8 cellular contexts compared by ENCODE assay signal in genomic region chr22:38298312-38299000, GRCh38. TPM values are rescaled to one million over a fixed set of nuclear protein-coding genes. Genes with fewer than 3 reads are reported as not detected.
DNase-seq lines count a peak whose midpoint lies in the region; ATAC-seq, FAIRE-seq and TF ChIP-seq lines count a peak whose summit lies in the region.

No MANE protein-coding gene starts in this region.

- peaks cover 5% of the 10 kb centered on the region; the same call in 1 of the 2 replicates for H4K20me1 ChIP-seq in HepG2 (ENCODE audit: insufficient read depth, low read length)

- BruUV-seq in HepG2 (replicated peaks; lab: Mats Ljungman, UMichigan), result no TSS peak

- H3K27ac ChIP-seq in HepG2 (ENCODE audit: extremely low read length, insufficient read depth, low read length), result no peak overlapping the region

- no peak overlapping the region for H2AFZ ChIP-seq in HepG2 (ENCODE audit: low read length)

- H3K27me3 Mint-ChIP-seq in activated naive CD4-positive, alpha-beta T cell treated with anti-CD3 and anti-CD28 coated beads, Interleukin-2, amount 10 ng/mL, durations not matched to agents 7 days and 5 days, result no peaks in the 10 kb centered on the region

- H3K36me3 ChIP-seq in HepG2 (replicated peaks in 1 of 2; ENCODE audit: control insufficient read depth in 1 of 2, insufficient read depth in 2 of 2, low read length in 2 of 2), result peaks cover 57 to 82% of the 10 kb centered on the region in 2 experiments

- no peak overlapping the region for H3K4me3 Mint-ChIP-seq in activated naive CD4-positive, alpha-beta T cell treated with anti-CD3 and anti-CD28 coated beads, Interleukin-2, amount 10 ng/mL, durations not matched to agents 7 days and 5 days

- no peak overlapping the region for H3K4me3 ChIP-seq in HepG2 (replicated peaks in 1 of 3; ENCODE audit: insufficient read depth in 1 of 3, low read depth in 2 of 3, low read length in 3 of 3)

- peak; percentile 76 for ATAC-seq in HepG2
- ATAC-seq in HG03045 (IDR thresholded peaks at IDR 0.05; ENCODE audit: unreplicated experiment), result no peak
- ATAC-seq in GM21528 (IDR thresholded peaks at IDR 0.05; ENCODE audit: low FRiP score, unreplicated experiment), result no peak

- H3K4me2 ChIP-seq in HepG2 (ENCODE audit: low read depth, low read length), result no peak overlapping the region

- peaks cover 3% of the 10 kb centered on the region for H3K79me2 ChIP-seq in HepG2 (ENCODE audit: insufficient read depth, low read length)

- no peaks in the 10 kb centered on the region for H3K4me1 Mint-ChIP-seq in activated naive CD4-positive, alpha-beta T cell treated with anti-CD3 and anti-CD28 coated beads, Interleukin-2, amount 10 ng/mL, durations not matched to agents 7 days and 5 days

- no peak for TF ChIP-seq POLR2A in HepG2 (IDR thresholded peaks at IDR 0.05; ENCODE audit: insufficient read depth in 1 of 2, low read depth in 2 of 2, low read length in 2 of 2)

- peak; percentile 75 for TF ChIP-seq RAD21 in HepG2 (CRISPR knock-in tag; IDR thresholded peaks at IDR 0.05)

- peaks cover 33% of the 10 kb centered on the region for H3K36me3 Mint-ChIP-seq in activated naive CD4-positive, alpha-beta T cell treated with anti-CD3 and anti-CD28 coated beads, Interleukin-2, amount 10 ng/mL, durations not matched to agents 7 days and 5 days

- H3K27me3 ChIP-seq in HepG2 (ENCODE audit: control insufficient read depth in 1 of 2, insufficient read depth in 2 of 2, low read length in 2 of 2), result no peaks in the 10 kb centered on the region

- 95% methylated on average over 19 of the region's 25 CpGs for WGBS in HepG2 (ENCODE audit: low lambda C conversion rate)

- intact Hi-C loops in HepG2 (cut with micrococcal nuclease; ENCODE audit: unreplicated experiment), result loop anchor here (2.0 kb wide), 1 partner anchor 54 kb away; no protein-coding TSS in a partner anchor

- POLR2A ChIA-PET in HepG2 (lab: Yijun Ruan, JAX), result no interaction called here

- CTCF ChIA-PET in activated naive CD4-positive, alpha-beta T cell treated with anti-CD3 and anti-CD28 coated beads, Interleukin-2, amount 10 ng/mL, durations not matched to agents 7 days and 5 days (lab: Charles Lee), result interaction anchor here (0.6 to 2.8 kb wide), 4 partner anchors 8 to 293 kb away, joined by 3 to 12 read pairs (median 4); no protein-coding TSS in a partner anchor
- CTCF ChIA-PET in HepG2 (lab: Yijun Ruan, JAX; ENCODE audit: low intra/inter-chr PET ratio, low total read pairs), result interaction anchor here (1.9 kb wide), 1 partner anchor 54 kb away, joined by 9 read pairs; no protein-coding TSS in a partner anchor

- H3K9me3 Mint-ChIP-seq in activated naive CD4-positive, alpha-beta T cell treated with anti-CD3 and anti-CD28 coated beads, Interleukin-2, amount 10 ng/mL, durations not matched to agents 7 days and 5 days, result no peaks in the 10 kb centered on the region

- H3K4me1 ChIP-seq in HepG2 (ENCODE audit: insufficient read depth, low read length), result no peaks in the 10 kb centered on the region

- H3K9ac ChIP-seq in HepG2 (ENCODE audit: insufficient read depth, low read depth, low read length), result no peak overlapping the region

- no peaks in the 10 kb centered on the region for H3K9me3 ChIP-seq in HepG2 (ENCODE audit: low read length)

- in situ Hi-C loops in HepG2 (cut with HindIII; ENCODE audit: extremely low pct_ligation_motif_present, low pct_unique_long_range_greater_than_20kb), result loop anchor here (5.0 kb wide), 1 partner anchor 54 kb away; no protein-coding TSS in a partner anchor

- H3K27ac Mint-ChIP-seq in activated naive CD4-positive, alpha-beta T cell treated with anti-CD3 and anti-CD28 coated beads, Interleukin-2, amount 10 ng/mL, durations not matched to agents 7 days and 5 days, result no peak overlapping the region

- TF ChIP-seq EP300 in HepG2 (IDR thresholded peaks at IDR 0.05; ENCODE audit: low read depth in 2 of 2, low read length in 2 of 2) (no peak), HepG2 (CRISPR knock-in tag; IDR thresholded peaks at IDR 0.05; ENCODE audit: borderline replicate concordance) (no peak)

- DNase-seq in D341Med (ENCODE audit: low spot score), result peak; percentile 75
- DNase-seq in NAMALWA (ENCODE audit: low spot score), result peak; percentile 30
- peak; percentile 62 for DNase-seq in activated naive CD4-positive, alpha-beta T cell treated with anti-CD3 and anti-CD28 coated beads, Interleukin-2, amount 10 ng/mL, durations not matched to agents 7 days and 5 days
- DNase-seq in HepG2 (ENCODE audit: low spot score), result no peak
- DNase-seq in Ammon's horn (ENCODE audit: low spot score), result no peak
- no peak for DNase-seq in medulla oblongata (ENCODE audit: extremely low spot score)

- FAIRE-seq in HepG2 (lab: Jason Lieb, UNC), result no peak

- TF ChIP-seq CTCF in HepG2 (CRISPR knock-in tag; IDR thresholded peaks at IDR 0.05), result peak; percentile 78

TF ChIP-seq in HepG2, 621 proteins besides CTCF, POLR2A, EP300 and RAD21 (continues in another document):
- peak; percentile 91 for TF ChIP-seq HNRNPL (IDR thresholded peaks at IDR 0.05; ENCODE audit: low read depth, low read length)
- TF ChIP-seq PRDM4 (CRISPR knock-in tag; IDR thresholded peaks at IDR 0.05; ENCODE audit: borderline replicate concordance), result no peak

RNA-seq across cellular contexts. Expression of gene CSNK1E, which starts 18.8 kb away (rescaled TPM):
- total RNA-seq in HepG2 (2016; rRNA removed; fragmentation: Illumina TruSeq; extraction: Trizol), result 19.8 and 34.7 TPM in 2 replicates
- total RNA-seq in HepG2 (2016; cell fraction: cytosol; rRNA removed; fragmentation: Illumina TruSeq; extraction: Trizol; ENCODE audit: low read depth), result 34.0 and 36.2 TPM in 2 replicates
- 18.0 and 33.5 TPM in 2 replicates for total RNA-seq in HepG2 (2016; cell fraction: insoluble cytoplasmic fraction; rRNA removed; fragmentation: Illumina TruSeq; extraction: Trizol)
- 53.9 and 59.1 TPM in 2 replicates for total RNA-seq in HepG2 (2016; cell fraction: membrane; rRNA removed; fragmentation: Illumina TruSeq; extraction: Trizol)
- 30.6 and 34.3 TPM in 2 replicates for total RNA-seq in HepG2 (2016; cell fraction: nucleus; rRNA removed; fragmentation: Illumina TruSeq; extraction: Trizol)
- polyA plus RNA-seq in HepG2 (2011; rRNA removed), result 129 and 152 TPM in 2 replicates
- polyA plus RNA-seq in HepG2 (2011; cell fraction: cytosol; rRNA removed), result 93.4 and 108 TPM in 2 replicates
- 285 and 291 TPM in 2 replicates for polyA plus RNA-seq in HepG2 (2011; cell fraction: nucleus; rRNA removed)
- 60.9 and 83.8 TPM in 2 replicates for polyA plus RNA-seq in HepG2 (2012)
- polyA plus RNA-seq in HepG2 (2016; cell fraction: cytosol; fragmentation: Illumina TruSeq; extraction: Trizol; ENCODE audit: low read depth), result 40.2 and 42.9 TPM in 2 replicates
- polyA plus RNA-seq in HepG2 (2016; cell fraction: insoluble cytoplasmic fraction; fragmentation: Illumina TruSeq; extraction: Trizol; ENCODE audit: low read depth), result 27.5 and 37.1 TPM in 2 replicates
- 58.9 and 59.0 TPM in 2 replicates for polyA plus RNA-seq in HepG2 (2016; cell fraction: membrane; fragmentation: Illumina TruSeq; extraction: Trizol; ENCODE audit: low read depth)
- 67.4 and 77.3 TPM in 2 replicates for polyA plus RNA-seq in HepG2 (2016; cell fraction: nucleus; fragmentation: Illumina TruSeq; extraction: Trizol; ENCODE audit: insufficient read depth, low read depth)
- polyA minus RNA-seq in HepG2 (2011; rRNA and poly(A)+ RNA removed; ENCODE audit: low replicate concordance), result 116 and 242 TPM in 2 replicates
- 54.0 and 54.3 TPM in 2 replicates for polyA minus RNA-seq in HepG2 (2011; cell fraction: cytosol; rRNA and poly(A)+ RNA removed)
- polyA minus RNA-seq in HepG2 (2011; cell fraction: nucleus; rRNA and poly(A)+ RNA removed), result 69.5 and 90.5 TPM in 2 replicates

RNA-seq across cellular contexts. Expression of gene TMEM184B, which starts 25.6 kb away (rescaled TPM):
- total RNA-seq in HepG2 (2016; rRNA removed; fragmentation: Illumina TruSeq; extraction: Trizol), result 11.8 and 15.9 TPM in 2 replicates
- 12.8 and 13.5 TPM in 2 replicates for total RNA-seq in HepG2 (2016; cell fraction: cytosol; rRNA removed; fragmentation: Illumina TruSeq; extraction: Trizol; ENCODE audit: low read depth)
- 10.2 and 15.3 TPM in 2 replicates for total RNA-seq in HepG2 (2016; cell fraction: insoluble cytoplasmic fraction; rRNA removed; fragmentation: Illumina TruSeq; extraction: Trizol)
- 32.8 and 33.3 TPM in 2 replicates for total RNA-seq in HepG2 (2016; cell fraction: membrane; rRNA removed; fragmentation: Illumina TruSeq; extraction: Trizol)
- total RNA-seq in HepG2 (2016; cell fraction: nucleus; rRNA removed; fragmentation: Illumina TruSeq; extraction: Trizol), result 12.9 and 16.5 TPM in 2 replicates
- 16.0 and 16.4 TPM in 2 replicates for polyA plus RNA-seq in HepG2 (2011; rRNA removed)
- 13.7 and 14.0 TPM in 2 replicates for polyA plus RNA-seq in HepG2 (2011; cell fraction: cytosol; rRNA removed)
- 33.2 and 36.0 TPM in 2 replicates for polyA plus RNA-seq in HepG2 (2011; cell fraction: nucleus; rRNA removed)
- 18.5 and 26.5 TPM in 2 replicates for polyA plus RNA-seq in HepG2 (2012)
- polyA plus RNA-seq in HepG2 (2016; cell fraction: cytosol; fragmentation: Illumina TruSeq; extraction: Trizol; ENCODE audit: low read depth), result 13.7 and 14.5 TPM in 2 replicates
- polyA plus RNA-seq in HepG2 (2016; cell fraction: insoluble cytoplasmic fraction; fragmentation: Illumina TruSeq; extraction: Trizol; ENCODE audit: low read depth), result 14.5 and 19.7 TPM in 2 replicates
- polyA plus RNA-seq in HepG2 (2016; cell fraction: membrane; fragmentation: Illumina TruSeq; extraction: Trizol; ENCODE audit: low read depth), result 34.1 and 39.3 TPM in 2 replicates
- polyA plus RNA-seq in HepG2 (2016; cell fraction: nucleus; fragmentation: Illumina TruSeq; extraction: Trizol; ENCODE audit: insufficient read depth, low read depth), result 38.4 and 41.0 TPM in 2 replicates
- polyA minus RNA-seq in HepG2 (2011; rRNA and poly(A)+ RNA removed; ENCODE audit: low replicate concordance), result 21.0 and 37.7 TPM in 2 replicates
- polyA minus RNA-seq in HepG2 (2011; cell fraction: cytosol; rRNA and poly(A)+ RNA removed), result 18.8 and 20.9 TPM in 2 replicates
- polyA minus RNA-seq in HepG2 (2011; cell fraction: nucleus; rRNA and poly(A)+ RNA removed), result 8.7 and 10.9 TPM in 2 replicates

Comparison
In these comparisons a context has a peak if more than half of its experiments do, and no peak if none do; other contexts are left out.
1. DNase-seq: peak in D341Med (single experiment), NAMALWA (single experiment) and activated naive CD4-positive, alpha-beta T cell treated with anti-CD3 and anti-CD28 coated beads, Interleukin-2, amount 10 ng/mL, durations not matched to agents 7 days and 5 days (single experiment); none in HepG2 (single experiment), Ammon's horn (single experiment) and medulla oblongata (single experiment).